Comparison of ENCODE assay signal across 9 cellular contexts in the genomic region with DNA sequence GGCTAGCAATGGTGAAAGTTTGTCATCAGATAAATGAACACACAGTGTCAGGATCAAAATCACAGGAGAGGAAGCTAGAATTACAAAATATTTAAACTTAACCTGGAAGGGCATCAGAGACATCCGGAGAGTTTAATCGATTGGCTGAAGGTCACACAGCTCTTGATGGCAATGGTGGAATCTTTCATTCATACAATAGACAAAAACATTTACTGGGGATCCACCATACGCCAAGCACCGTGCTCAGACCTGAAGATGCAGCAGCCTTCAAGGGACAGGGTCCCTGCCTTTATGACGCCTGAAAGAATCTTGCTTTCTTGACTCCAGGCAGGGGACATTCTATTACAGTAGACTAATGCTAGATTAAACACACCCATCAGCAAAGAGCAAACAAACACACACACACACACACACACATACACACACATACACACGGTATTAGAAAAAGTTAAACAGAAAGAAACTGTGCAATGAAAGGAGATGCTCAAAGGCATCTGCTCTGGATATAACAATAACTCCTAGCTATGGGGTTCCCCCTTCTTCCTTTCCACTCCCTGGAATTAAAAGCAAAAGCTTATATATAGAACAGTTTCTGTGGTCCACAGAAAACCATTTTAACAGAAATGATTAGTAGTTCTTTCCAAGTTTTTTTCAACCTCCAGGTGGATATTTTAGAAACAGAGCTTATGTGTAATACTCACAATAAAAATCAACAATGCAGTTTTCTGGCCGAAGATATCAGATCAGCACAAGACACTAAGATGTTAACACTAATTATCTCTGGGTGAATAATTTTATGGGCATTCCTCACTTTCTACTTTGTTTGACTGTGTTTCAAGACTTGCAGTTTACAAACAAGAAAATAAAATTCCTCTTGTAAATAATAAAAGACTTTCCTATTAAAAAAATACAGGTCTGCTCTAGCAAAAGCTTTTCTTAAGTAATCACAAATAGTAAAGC.
DNase-seq lines count a peak whose midpoint lies in the region; ATAC-seq and TF ChIP-seq lines count a peak whose summit lies in the region.
"Had no signal": no experiment of that assay in that cellular context is flagged by ENCODE, and none has a peak within 500 bp of the region (broad histone marks: within the 10 kb centered on the region; RNA-seq: fewer than 3 reads in every experiment).

No MANE protein-coding gene starts in this region.

- H3K9me3 Mint-ChIP-seq in activated CD4-positive, alpha-beta T cell treated with anti-CD3 and anti-CD28 coated beads, Interleukin-2, amount 10 ng/mL, durations not matched to agents 24 days and 14 days, result peaks cover 3% of the 10 kb centered on the region
- peaks cover 7% of the 10 kb centered on the region for H3K9me3 Mint-ChIP-seq in activated CD4-positive, alpha-beta T cell treated with anti-CD3 and anti-CD28 coated beads, Interleukin-2, amount 10 ng/mL, durations not matched to agents 7 days and 5 days
- H3K9me3 Mint-ChIP-seq in WTC11, result 0 out of 2 replicates have a peak, but pooled peaks cover 4% of the 10 kb centered on the region
- H3K9me3 Mint-ChIP-seq in stimulated activated naive B cell treated with anti-CD40 and anti-IgM and Interleukin-4, amounts not matched to agents 10 μg/mL and 1 μg/mL and 100 μg/mL, for 72 hours, result peaks cover 0 to 8% of the 10 kb centered on the region in 2 donors

- CTCF ChIA-PET in activated CD4-positive, alpha-beta T cell treated with anti-CD3 and anti-CD28 coated beads, Interleukin-2, amount 10 ng/mL, durations not matched to agents 7 days and 5 days (lab: Charles Lee), result interaction anchor here (1.0 to 1.6 kb wide), 2 partner anchors 10 to 29 kb away, joined by 3 to 4 read pairs; no protein-coding TSS in a partner anchor
- CTCF ChIA-PET in WTC11 (lab: Charles Lee), result interaction anchor here (1.0 kb wide), 1 partner anchor 10 kb away, joined by 4 read pairs; no protein-coding TSS in a partner anchor

- H3K27me3 Mint-ChIP-seq in activated CD4-positive, alpha-beta T cell treated with anti-CD3 and anti-CD28 coated beads, Interleukin-2, amount 10 ng/mL, durations not matched to agents 24 days and 14 days, result no peaks in the 10 kb centered on the region
- no peaks in the 10 kb centered on the region for H3K27me3 Mint-ChIP-seq in activated CD4-positive, alpha-beta T cell treated with anti-CD3 and anti-CD28 coated beads, Interleukin-2, amount 10 ng/mL, durations not matched to agents 7 days and 5 days
- no peaks in the 10 kb centered on the region; the same call in 1 of the 2 replicates for H3K27me3 Mint-ChIP-seq in WTC11 (ENCODE audit: low read depth)
- no peaks in the 10 kb centered on the region for H3K27me3 Mint-ChIP-seq in stimulated activated naive B cell treated with anti-CD40 and anti-IgM and Interleukin-4, amounts not matched to agents 10 μg/mL and 1 μg/mL and 100 μg/mL, for 72 hours

- H3K4me3 ChIP-seq in fibroblast of villous mesenchyme (ENCODE audit: low read depth, low read length), result no peak overlapping the region

- TF ChIP-seq CTCF in WTC11 (IDR thresholded peaks at IDR 0.05), result no peak
- no peak for TF ChIP-seq CTCF in fibroblast of villous mesenchyme (IDR thresholded peaks at IDR 0.05; ENCODE audit: insufficient read depth, low read depth, low read length)

- H3K36me3 Mint-ChIP-seq in activated CD4-positive, alpha-beta T cell treated with anti-CD3 and anti-CD28 coated beads, Interleukin-2, amount 10 ng/mL, durations not matched to agents 24 days and 14 days (ENCODE audit: low read depth), result peaks cover 25% of the 10 kb centered on the region
- H3K36me3 Mint-ChIP-seq in activated CD4-positive, alpha-beta T cell treated with anti-CD3 and anti-CD28 coated beads, Interleukin-2, amount 10 ng/mL, durations not matched to agents 7 days and 5 days (ENCODE audit: low read depth), result peaks cover 37% of the 10 kb centered on the region
- H3K36me3 Mint-ChIP-seq in WTC11, result no peaks in the 10 kb centered on the region
- peaks cover 29 to 44% of the 10 kb centered on the region in 2 donors for H3K36me3 Mint-ChIP-seq in stimulated activated naive B cell treated with anti-CD40 and anti-IgM and Interleukin-4, amounts not matched to agents 10 μg/mL and 1 μg/mL and 100 μg/mL, for 72 hours

- intact Hi-C loops in activated CD4-positive, alpha-beta T cell treated with anti-CD3 and anti-CD28 coated beads, Interleukin-2, amount 10 ng/mL, durations not matched to agents 24 days and 14 days (cut with micrococcal nuclease), result loop anchor here (2.0 kb wide), 1 partner anchor 14 kb away; no protein-coding TSS in a partner anchor

- peaks cover 50% of the 10 kb centered on the region for H3K4me1 Mint-ChIP-seq in activated CD4-positive, alpha-beta T cell treated with anti-CD3 and anti-CD28 coated beads, Interleukin-2, amount 10 ng/mL, durations not matched to agents 24 days and 14 days
- peaks cover 72% of the 10 kb centered on the region for H3K4me1 Mint-ChIP-seq in activated CD4-positive, alpha-beta T cell treated with anti-CD3 and anti-CD28 coated beads, Interleukin-2, amount 10 ng/mL, durations not matched to agents 7 days and 5 days
- H3K4me1 Mint-ChIP-seq in WTC11, result peaks cover 5% of the 10 kb centered on the region
- peaks cover 50 to 77% of the 10 kb centered on the region in 2 donors for H3K4me1 Mint-ChIP-seq in stimulated activated naive B cell treated with anti-CD40 and anti-IgM and Interleukin-4, amounts not matched to agents 10 μg/mL and 1 μg/mL and 100 μg/mL, for 72 hours

- ATAC-seq in WTC11 (no peak), HG02571 (IDR thresholded peaks at IDR 0.05; ENCODE audit: unreplicated experiment) (no peak), GM18870 (IDR thresholded peaks at IDR 0.05; ENCODE audit: unreplicated experiment) (no peak)
- peak; percentile 15 to 18 for ATAC-seq in stimulated activated naive B cell treated with anti-CD40 and anti-IgM and Interleukin-4, amounts not matched to agents 10 μg/mL and 1 μg/mL and 100 μg/mL, for 72 hours (replicated peaks)

- H3K27ac Mint-ChIP-seq in activated CD4-positive, alpha-beta T cell treated with anti-CD3 and anti-CD28 coated beads, Interleukin-2, amount 10 ng/mL, durations not matched to agents 24 days and 14 days, result peak overlapping the region; percentile 64
- H3K27ac Mint-ChIP-seq in activated CD4-positive, alpha-beta T cell treated with anti-CD3 and anti-CD28 coated beads, Interleukin-2, amount 10 ng/mL, durations not matched to agents 7 days and 5 days, result no peak overlapping the region
- no peak overlapping the region for H3K27ac Mint-ChIP-seq in WTC11
- peak overlapping the region; percentile 91 for H3K27ac Mint-ChIP-seq in stimulated activated naive B cell treated with anti-CD40 and anti-IgM and Interleukin-4, amounts not matched to agents 10 μg/mL and 1 μg/mL and 100 μg/mL, for 72 hours

- no peak overlapping the region for H3K4me3 Mint-ChIP-seq in activated CD4-positive, alpha-beta T cell treated with anti-CD3 and anti-CD28 coated beads, Interleukin-2, amount 10 ng/mL, durations not matched to agents 24 days and 14 days
- H3K4me3 Mint-ChIP-seq in activated CD4-positive, alpha-beta T cell treated with anti-CD3 and anti-CD28 coated beads, Interleukin-2, amount 10 ng/mL, durations not matched to agents 7 days and 5 days, result no peak overlapping the region
- H3K4me3 Mint-ChIP-seq in WTC11, result no peak overlapping the region
- H3K4me3 Mint-ChIP-seq in stimulated activated naive B cell treated with anti-CD40 and anti-IgM and Interleukin-4, amounts not matched to agents 10 μg/mL and 1 μg/mL and 100 μg/mL, for 72 hours, result peak overlapping the region; percentile 52 to 64

- DNase-seq in activated CD4-positive, alpha-beta T cell treated with anti-CD3 and anti-CD28 coated beads, Interleukin-2, amount 10 ng/mL, durations not matched to agents 24 days and 14 days, result no peak
- DNase-seq in activated CD4-positive, alpha-beta T cell treated with anti-CD3 and anti-CD28 coated beads, Interleukin-2, amount 10 ng/mL, durations not matched to agents 7 days and 5 days, result no peak
- no peak for DNase-seq in WTC11 (ENCODE audit: low spot score)
- peak; percentile 25 for DNase-seq in fibroblast of villous mesenchyme (ENCODE audit: low read depth)
- no peak for DNase-seq in stimulated activated naive B cell treated with anti-CD40 and anti-IgM and Interleukin-4, amounts not matched to agents 10 μg/mL and 1 μg/mL and 100 μg/mL, for 72 hours
- no peak for DNase-seq in epidermal melanocyte (ENCODE audit: insufficient read length, low spot score)
- DNase-seq: RPMI8226 had no signal

- POLR2A ChIA-PET in activated CD4-positive, alpha-beta T cell treated with anti-CD3 and anti-CD28 coated beads, Interleukin-2, amount 10 ng/mL, durations not matched to agents 7 days and 5 days (lab: Charles Lee), result no interaction called here
- POLR2A ChIA-PET in WTC11 (lab: Charles Lee), result no interaction called here

TF ChIP-seq in WTC11, 78 proteins besides CTCF, POLR2A, EP300 and RAD21 (continues in another document):
- TF ChIP-seq, protein P1, sequence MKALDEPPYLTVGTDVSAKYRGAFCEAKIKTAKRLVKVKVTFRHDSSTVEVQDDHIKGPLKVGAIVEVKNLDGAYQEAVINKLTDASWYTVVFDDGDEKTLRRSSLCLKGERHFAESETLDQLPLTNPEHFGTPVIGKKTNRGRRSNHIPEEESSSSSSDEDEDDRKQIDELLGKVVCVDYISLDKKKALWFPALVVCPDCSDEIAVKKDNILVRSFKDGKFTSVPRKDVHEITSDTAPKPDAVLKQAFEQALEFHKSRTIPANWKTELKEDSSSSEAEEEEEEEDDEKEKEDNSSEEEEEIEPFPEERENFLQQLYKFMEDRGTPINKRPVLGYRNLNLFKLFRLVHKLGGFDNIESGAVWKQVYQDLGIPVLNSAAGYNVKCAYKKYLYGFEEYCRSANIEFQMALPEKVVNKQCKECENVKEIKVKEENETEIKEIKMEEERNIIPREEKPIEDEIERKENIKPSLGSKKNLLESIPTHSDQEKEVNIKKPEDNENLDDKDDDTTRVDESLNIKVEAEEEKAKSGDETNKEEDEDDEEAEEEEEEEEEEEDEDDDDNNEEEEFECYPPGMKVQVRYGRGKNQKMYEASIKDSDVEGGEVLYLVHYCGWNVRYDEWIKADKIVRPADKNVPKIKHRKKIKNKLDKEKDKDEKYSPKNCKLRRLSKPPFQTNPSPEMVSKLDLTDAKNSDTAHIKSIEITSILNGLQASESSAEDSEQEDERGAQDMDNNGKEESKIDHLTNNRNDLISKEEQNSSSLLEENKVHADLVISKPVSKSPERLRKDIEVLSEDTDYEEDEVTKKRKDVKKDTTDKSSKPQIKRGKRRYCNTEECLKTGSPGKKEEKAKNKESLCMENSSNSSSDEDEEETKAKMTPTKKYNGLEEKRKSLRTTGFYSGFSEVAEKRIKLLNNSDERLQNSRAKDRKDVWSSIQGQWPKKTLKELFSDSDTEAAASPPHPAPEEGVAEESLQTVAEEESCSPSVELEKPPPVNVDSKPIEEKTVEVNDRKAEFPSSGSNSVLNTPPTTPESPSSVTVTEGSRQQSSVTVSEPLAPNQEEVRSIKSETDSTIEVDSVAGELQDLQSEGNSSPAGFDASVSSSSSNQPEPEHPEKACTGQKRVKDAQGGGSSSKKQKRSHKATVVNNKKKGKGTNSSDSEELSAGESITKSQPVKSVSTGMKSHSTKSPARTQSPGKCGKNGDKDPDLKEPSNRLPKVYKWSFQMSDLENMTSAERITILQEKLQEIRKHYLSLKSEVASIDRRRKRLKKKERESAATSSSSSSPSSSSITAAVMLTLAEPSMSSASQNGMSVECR (CRISPR knock-in tag; IDR thresholded peaks at IDR 0.05; ENCODE audit: borderline replicate concordance), result no peak
- TF ChIP-seq ZNF416 (CRISPR knock-in tag; IDR thresholded peaks at IDR 0.05), result no peak

Comparison
In these comparisons a context has a peak if more than half of its experiments do, and no peak if none do; other contexts are left out.
1. H3K27ac Mint-ChIP-seq: peak in activated CD4-positive, alpha-beta T cell treated with anti-CD3 and anti-CD28 coated beads, Interleukin-2, amount 10 ng/mL, durations not matched to agents 24 days and 14 days (single experiment) and stimulated activated naive B cell treated with anti-CD40 and anti-IgM and Interleukin-4, amounts not matched to agents 10 μg/mL and 1 μg/mL and 100 μg/mL, for 72 hours (single experiment); none in activated CD4-positive, alpha-beta T cell treated with anti-CD3 and anti-CD28 coated beads, Interleukin-2, amount 10 ng/mL, durations not matched to agents 7 days and 5 days (single experiment) and WTC11 (single experiment).
2. H3K4me3 Mint-ChIP-seq: peak in stimulated activated naive B cell treated with anti-CD40 and anti-IgM and Interleukin-4, amounts not matched to agents 10 μg/mL and 1 μg/mL and 100 μg/mL, for 72 hours (2 of 2); none in activated CD4-positive, alpha-beta T cell treated with anti-CD3 and anti-CD28 coated beads, Interleukin-2, amount 10 ng/mL, durations not matched to agents 24 days and 14 days (single experiment), activated CD4-positive, alpha-beta T cell treated with anti-CD3 and anti-CD28 coated beads, Interleukin-2, amount 10 ng/mL, durations not matched to agents 7 days and 5 days (single experiment) and WTC11 (single experiment).
3. ATAC-seq: peak in stimulated activated naive B cell treated with anti-CD40 and anti-IgM and Interleukin-4, amounts not matched to agents 10 μg/mL and 1 μg/mL and 100 μg/mL, for 72 hours (2 of 2); none in WTC11 (single experiment), HG02571 (single experiment) and GM18870 (single experiment).